In genomic region chr1:21955058-21955457, GRCh38 we compare ENCODE assay signal across 22 cellular contexts. TPM values are rescaled to one million over a fixed set of nuclear protein-coding genes. Genes with fewer than 3 reads are reported as not detected.
DNase-seq lines count a peak whose midpoint lies in the region; ATAC-seq and TF ChIP-seq lines count a peak whose summit lies in the region.
"Had no signal": no experiment of that assay in that cellular context is flagged by ENCODE, and none has a peak within 500 bp of the region (broad histone marks: within the 10 kb centered on the region; RNA-seq: fewer than 3 reads in every experiment).

No MANE protein-coding gene starts in this region.

- peak overlapping the region; percentile 67 to 69 for H3K27ac ChIP-seq in ascending aorta
- no peak overlapping the region for H3K27ac ChIP-seq in neural progenitor cell
- peak overlapping the region; percentile 28 to 71 for H3K27ac ChIP-seq in testis
- H3K27ac ChIP-seq: KMS-11, SJCRH30 had no signal

- H3K9me3 Mint-ChIP-seq in neural progenitor cell: no peaks in the 10 kb centered on the region
- H3K9me3 Mint-ChIP-seq in osteocyte (ENCODE audit: unreplicated experiment): no peaks in the 10 kb centered on the region
- H3K9me3 Mint-ChIP-seq: activated T-cell treated with anti-CD3 and anti-CD28 coated beads, Interleukin-2, amount 50 U/mL, for 72 hours; effector memory CD8-positive, alpha-beta T cell had no signal

- H3K27me3 Mint-ChIP-seq in neural progenitor cell (ENCODE audit: insufficient read depth, low read depth) (peaks cover 4% of the 10 kb centered on the region), osteocyte (ENCODE audit: unreplicated experiment) (no peaks in the 10 kb centered on the region)

- no peaks in the 10 kb centered on the region for H3K9me3 ChIP-seq in ascending aorta
- H3K9me3 ChIP-seq in neural progenitor cell (ENCODE audit: low read depth): no peaks in the 10 kb centered on the region
- no peaks in the 10 kb centered on the region for H3K9me3 ChIP-seq in testis
- H3K9me3 ChIP-seq: adrenal gland, mucosa of descending colon, SJCRH30 had no signal

- TF ChIP-seq CTCF in ascending aorta (IDR thresholded peaks at IDR 0.05): no peak
- no peak for TF ChIP-seq CTCF in neural progenitor cell (IDR thresholded peaks at IDR 0.05)
- TF ChIP-seq CTCF in testis (IDR thresholded peaks at IDR 0.05): no peak
- no peak for TF ChIP-seq CTCF in osteocyte (IDR thresholded peaks at IDR 0.05)

- intact Hi-C loops in ascending aorta (cut with DNase I): no loop called here
- intact Hi-C loops in Right ventricle myocardium superior (cut with DNase I): no loop called here
- intact Hi-C loops in testis (cut with DNase I; ENCODE audit: low total_unique reads): loop anchor here (10.0 kb wide), 1 partner anchor 60 kb away; no protein-coding TSS in a partner anchor

- ATAC-seq in Right ventricle myocardium superior (ENCODE audit: poor library complexity) (peak; percentile 67), HG03442 (IDR thresholded peaks at IDR 0.05; ENCODE audit: unreplicated experiment) (no peak), left lobe of liver (no peak)
- ATAC-seq: activated T-cell treated with anti-CD3 and anti-CD28 coated beads, Interleukin-2, amount 50 U/mL, for 72 hours; effector memory CD8-positive, alpha-beta T cell; mucosa of descending colon; T-helper 17 cell had no signal

- peak overlapping the region; percentile 88 for H2AFZ ChIP-seq in neural progenitor cell (replicated peaks)

- DNase-seq in ascending aorta (ENCODE audit: low spot score in 2 of 2) (no peak), Right ventricle myocardium superior (peak; percentile 89), neural progenitor cell (ENCODE audit: low spot score) (no peak), testis (peak; percentile 45), osteocyte (ENCODE audit: extremely low spot score, unreplicated experiment) (no peak), left lobe of liver (ENCODE audit: low spot score) (no peak), medulla oblongata (ENCODE audit: extremely low spot score) (no peak)
- DNase-seq: activated CD4-positive, CD25-positive, alpha-beta regulatory T cell; activated CD8-positive, alpha-beta memory T cell treated with anti-CD3 and anti-CD28 coated beads for 24 hours; activated T-cell treated with anti-CD3 and anti-CD28 coated beads, Interleukin-2, amount 50 U/mL, for 72 hours; adrenal gland; effector memory CD8-positive, alpha-beta T cell; hypothalamus; kidney; NCI-H1092; NCI-H2081 treated with DMSO at 0.1 percent for 48 hours; occipital lobe; SJCRH30; T-helper 17 cell had no signal

- H3K36me3 ChIP-seq in ascending aorta: no peaks in the 10 kb centered on the region
- no peaks in the 10 kb centered on the region for H3K36me3 ChIP-seq in neural progenitor cell
- H3K36me3 ChIP-seq in testis (ENCODE audit: low read depth, missing control alignments): no peaks in the 10 kb centered on the region
- H3K36me3 ChIP-seq: adrenal gland, SJCRH30 had no signal

- H3K27ac Mint-ChIP-seq in neural progenitor cell (no peak overlapping the region), osteocyte (ENCODE audit: unreplicated experiment) (no peak overlapping the region)
- H3K27ac Mint-ChIP-seq: activated T-cell treated with anti-CD3 and anti-CD28 coated beads, Interleukin-2, amount 50 U/mL, for 72 hours; T-helper 17 cell had no signal

- H3K4me2 ChIP-seq in neural progenitor cell: no peak overlapping the region
- H3K4me2 ChIP-seq: KMS-11 had no signal

- no peak overlapping the region for H3K9ac ChIP-seq in neural progenitor cell
- H3K9ac ChIP-seq: KMS-11 had no signal

- H3F3A ChIP-seq in neural progenitor cell (ENCODE audit: low read depth): no peaks in the 10 kb centered on the region

- H3K27me3 ChIP-seq in ascending aorta (no peaks in the 10 kb centered on the region), neural progenitor cell (no peaks in the 10 kb centered on the region), testis (no peaks in the 10 kb centered on the region)
- H3K27me3 ChIP-seq: adrenal gland, SJCRH30 had no signal

- H3K4me3 ChIP-seq in ascending aorta: no peak overlapping the region
- no peak overlapping the region for H3K4me3 ChIP-seq in neural progenitor cell
- no peak overlapping the region for H3K4me3 ChIP-seq in testis
- H3K4me3 ChIP-seq: adrenal gland, mucosa of descending colon, SJCRH30 had no signal

- no peaks in the 10 kb centered on the region for H4K20me1 ChIP-seq in neural progenitor cell (ENCODE audit: low read depth)

- no peak overlapping the region for H3K4me3 Mint-ChIP-seq in neural progenitor cell
- H3K4me3 Mint-ChIP-seq in osteocyte (ENCODE audit: unreplicated experiment): no peak overlapping the region
- H3K4me3 Mint-ChIP-seq: activated T-cell treated with anti-CD3 and anti-CD28 coated beads, Interleukin-2, amount 50 U/mL, for 72 hours; effector memory CD8-positive, alpha-beta T cell; T-helper 17 cell had no signal

- H3K4me1 Mint-ChIP-seq in neural progenitor cell: peaks cover 32% of the 10 kb centered on the region
- H3K4me1 Mint-ChIP-seq in osteocyte (ENCODE audit: unreplicated experiment): peaks cover 8% of the 10 kb centered on the region

- H3K36me3 Mint-ChIP-seq in neural progenitor cell: no peaks in the 10 kb centered on the region
- H3K36me3 Mint-ChIP-seq in osteocyte (ENCODE audit: unreplicated experiment): no peaks in the 10 kb centered on the region

- TF ChIP-seq POLR2A in testis (IDR thresholded peaks at IDR 0.05): no peak

- H3K4me1 ChIP-seq in ascending aorta (peaks cover 12 to 18% of the 10 kb centered on the region in 2 donors), neural progenitor cell (peaks cover 19% of the 10 kb centered on the region), testis (peaks cover 21% of the 10 kb centered on the region)

- WGBS in testis, 2 donors: 70 to 76% methylated on average over 9 to 16 of the region's 16 CpGs

- H3K79me2 ChIP-seq in neural progenitor cell (ENCODE audit: low read depth): no peaks in the 10 kb centered on the region

RNA-seq across cellular contexts. Expression of gene HSPG2, which starts 17.9 kb away (rescaled TPM):
- 1,294 TPM for total RNA-seq in ascending aorta
- total RNA-seq in Right ventricle myocardium superior: 263 TPM
- total RNA-seq in neural progenitor cell (ENCODE audit: low replicate concordance): 6.9 and 23.6 TPM in 2 replicates
- total RNA-seq in testis: 10 to 100 TPM; 51.8 to 54.2 TPM
- 72.1 TPM for polyA plus RNA-seq in testis (ENCODE audit: insufficient read depth, low read depth, low replicate concordance)
- total RNA-seq in osteocyte: 197 and 230 TPM in 2 replicates
- 50.8 TPM for total RNA-seq in left lobe of liver

RNA-seq across cellular contexts. Expression of gene CELA3B, which starts 21.8 kb away (rescaled TPM):
- total RNA-seq in ascending aorta (not detected), Right ventricle myocardium superior (not detected), neural progenitor cell (ENCODE audit: low replicate concordance) (not detected in 2 replicates), testis (under 1 TPM in 1 of 2 donors, not detected in 1; 0.63 TPM), osteocyte (not detected in 2 replicates), left lobe of liver (7.4 TPM)
- polyA plus RNA-seq in testis (ENCODE audit: insufficient read depth, low read depth, low replicate concordance): 0.34 TPM
- total RNA-seq: activated T-cell treated with anti-CD3 and anti-CD28 coated beads, Interleukin-2, amount 50 U/mL, for 72 hours; kidney; occipital lobe; SJCRH30; T-helper 17 cell had no signal

RNA-seq across cellular contexts. Expression of gene CELA3A, which starts 46.4 kb away (rescaled TPM):
- total RNA-seq in ascending aorta (not detected), Right ventricle myocardium superior (not detected), neural progenitor cell (ENCODE audit: low replicate concordance) (not detected in 2 replicates), testis (not detected), osteocyte (not detected in 2 replicates), left lobe of liver (13.4 TPM)
- polyA plus RNA-seq in testis (ENCODE audit: insufficient read depth, low read depth, low replicate concordance): not detected
- total RNA-seq: activated T-cell treated with anti-CD3 and anti-CD28 coated beads, Interleukin-2, amount 50 U/mL, for 72 hours; kidney; occipital lobe; T-helper 17 cell had no signal

Comparison
In these comparisons a context has a peak if more than half of its experiments do, and no peak if none do; other contexts are left out.
1. DNase-seq: peak in Right ventricle myocardium superior (single experiment) and testis (single experiment); none in ascending aorta (0 of 2), neural progenitor cell (single experiment), osteocyte (single experiment), left lobe of liver (single experiment) and medulla oblongata (single experiment).
2. RNA of gene CELA3A, which starts 46.4 kb away (total RNA-seq): 13.4 TPM in left lobe of liver (single experiment); not detected in testis, not detected in ascending aorta (single experiment), not detected in Right ventricle myocardium superior (single experiment), not detected in neural progenitor cell and not detected in osteocyte; every median in the first group is over 10 times any median in the second.